18 cellular contexts compared by ENCODE assay signal in the genomic region with DNA sequence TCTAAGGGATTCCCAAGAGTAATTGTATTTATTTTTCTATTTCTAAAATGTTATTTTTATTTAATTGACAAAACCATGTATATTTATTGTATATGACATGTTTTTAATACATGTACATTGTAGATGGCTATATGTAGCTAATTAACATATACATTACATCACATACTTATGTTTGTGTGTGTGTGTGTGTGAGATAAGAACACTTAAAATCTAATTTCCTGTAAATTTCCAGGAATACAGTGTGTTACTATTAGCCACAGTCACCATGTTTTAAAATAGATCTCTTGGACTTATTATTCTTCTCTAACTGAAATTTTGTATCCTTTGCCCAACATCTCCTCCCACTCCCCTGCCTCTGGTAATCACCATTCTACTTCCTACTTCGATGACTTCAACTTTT.
DNase-seq lines count a peak whose midpoint lies in the region; ATAC-seq, FAIRE-seq and TF ChIP-seq lines count a peak whose summit lies in the region.
"Had no signal": no experiment of that assay in that cellular context is flagged by ENCODE, and none has a peak within 500 bp of the region (broad histone marks: within the 10 kb centered on the region; RNA-seq: fewer than 3 reads in every experiment).

No MANE protein-coding gene starts in this region.

- H3K4me3 ChIP-seq in HEK293 (ENCODE audit: low read depth, low read length) (no peak overlapping the region), K562 (no peak overlapping the region), mammary epithelial cell (replicated peaks in 1 of 3; ENCODE audit: insufficient read depth in 1 of 3, low read depth in 2 of 3, low read length in 3 of 3) (no peak overlapping the region)
- H3K4me3 ChIP-seq: A549, HAP-1 had no signal

- H3K9me3 ChIP-seq in HEK293 (ENCODE audit: control insufficient read depth, insufficient read depth, low read depth, low read length) (no peaks in the 10 kb centered on the region), K562 (replicated peaks; ENCODE audit: control insufficient read depth, insufficient read depth, low read depth, low read length) (no peaks in the 10 kb centered on the region), mammary epithelial cell (replicated peaks; ENCODE audit: insufficient read depth, low read length) (no peaks in the 10 kb centered on the region)
- H3K9me3 ChIP-seq: A549, BE2C, HAP-1 had no signal

- H3K79me2 ChIP-seq in K562 (ENCODE audit: control insufficient read depth, insufficient read depth, low read length) (no peaks in the 10 kb centered on the region), mammary epithelial cell (ENCODE audit: insufficient read depth, low read length) (no peaks in the 10 kb centered on the region)

- POLR2A ChIA-PET in HEK293 (lab: Yijun Ruan, JAX) = no interaction called here
- POLR2A ChIA-PET in K562 (lab: Yijun Ruan, JAX) = no interaction called here

- dilution Hi-C loops in mammary epithelial cell (cut with HindIII; ENCODE audit: low sequenced_read_pairs) = loop anchor here (25.0 kb wide), 1 partner anchor 300 kb away; no protein-coding TSS in a partner anchor

- TF ChIP-seq POLR2A in K562 (conservative IDR thresholded peaks at IDR 0.05) = no peak

- FAIRE-seq in K562 (lab: Jason Lieb, UNC) = no peak
- FAIRE-seq: A549, D721Med, GM19239 had no signal

- H3K4me1 ChIP-seq in HEK293 (ENCODE audit: control insufficient read depth, insufficient read depth, low read length) (no peaks in the 10 kb centered on the region), K562 (replicated peaks in 1 of 2; ENCODE audit: control insufficient read depth in 2 of 2, insufficient read depth in 2 of 2, low read length in 2 of 2) (peaks cover 7 to 18% of the 10 kb centered on the region in 2 experiments; a peak in 4 of 5 replicates), mammary epithelial cell (ENCODE audit: insufficient read depth, low read length) (no peaks in the 10 kb centered on the region)
- H3K4me1 ChIP-seq: A549, BE2C, HAP-1 had no signal

- H3K4me2 ChIP-seq in K562 (ENCODE audit: insufficient read depth, low read length) = no peak overlapping the region
- no peak overlapping the region for H3K4me2 ChIP-seq in mammary epithelial cell (ENCODE audit: insufficient read depth, low read depth, low read length)
- H3K4me2 ChIP-seq: A549 had no signal

- BruUV-seq in K562 (replicated peaks; lab: Mats Ljungman, UMichigan) (no TSS peak), mammary epithelial cell (replicated peaks; lab: Mats Ljungman, UMichigan) (no TSS peak)

- TF ChIP-seq RAD21 in K562 (CRISPR knock-in tag; conservative IDR thresholded peaks at IDR 0.05 in 1 of 2, IDR thresholded peaks at IDR 0.05 in 1 of 2) = no peak

- WGBS in K562 (ENCODE audit: insufficient coverage, low coverage, missing lambda C conversion rate) = 13% methylated on average over 1 of the region's 1 CpG
- WGBS in mammary epithelial cell (ENCODE audit: low coverage, missing lambda C conversion rate) = 71% methylated on average over 1 of the region's 1 CpG

- H3K9me1 ChIP-seq in K562 (ENCODE audit: control insufficient read depth, insufficient read depth, low read length) = no peaks in the 10 kb centered on the region

- no peak for TF ChIP-seq CTCF in HEK293 (tag by site-specific recombination; IDR thresholded peaks at IDR 0.05)
- no peak for TF ChIP-seq CTCF in K562 (IDR thresholded peaks at IDR 0.05 in 2 of 3, conservative IDR thresholded peaks at IDR 0.05 in 1 of 3; ENCODE audit: insufficient read depth in 2 of 3, low read depth in 1 of 3, low read length in 3 of 3)
- no peak for TF ChIP-seq CTCF in mammary epithelial cell (conservative IDR thresholded peaks at IDR 0.05 in 1 of 2, IDR thresholded peaks at IDR 0.05 in 1 of 2; ENCODE audit: extremely low read depth in 1 of 2, insufficient read depth in 1 of 2, low read depth in 1 of 2, low read length in 2 of 2)

- no peak overlapping the region for H3K9ac ChIP-seq in K562 (ENCODE audit: insufficient read depth in 1 of 2, low read depth in 2 of 2, low read length in 2 of 2)
- H3K9ac ChIP-seq in mammary epithelial cell (ENCODE audit: insufficient read depth, low read length) = no peak overlapping the region

- H4K20me1 ChIP-seq in K562 (replicated peaks; ENCODE audit: control insufficient read depth, insufficient read depth, low read length) = no peaks in the 10 kb centered on the region
- no peaks in the 10 kb centered on the region for H4K20me1 ChIP-seq in mammary epithelial cell (ENCODE audit: insufficient read depth, low read length)

- H3K27me3 ChIP-seq in K562 (ENCODE audit: control insufficient read depth in 2 of 2, insufficient read depth in 2 of 2, low read length in 2 of 2) = peaks cover 0 to 8% of the 10 kb centered on the region in 2 experiments; a peak in 1 of 5 replicates
- no peaks in the 10 kb centered on the region for H3K27me3 ChIP-seq in mammary epithelial cell (ENCODE audit: insufficient read depth, low read length)
- H3K27me3 ChIP-seq: BE2C had no signal

- TF ChIP-seq EP300 in K562 (IDR thresholded peaks at IDR 0.05; ENCODE audit: low read length) = peak; percentile 42; the same call in 1 of the 2 replicates

- CTCF ChIA-PET in HEK293 (lab: Yijun Ruan, JAX) (interaction anchor here (0.7 to 2.7 kb wide), 5 partner anchors 9 to 291 kb away, joined by 3 to 11 read pairs (median 4); no protein-coding TSS in a partner anchor), K562 (lab: Yijun Ruan, JAX; ENCODE audit: low intra/inter-chr PET ratio) (interaction anchor here (0.6 kb wide), 1 partner anchor 18 kb away, joined by 3 read pairs; no protein-coding TSS in a partner anchor), mammary epithelial cell (lab: Charles Lee; ENCODE audit: low non-redundant PET) (no interaction called here)

- intact Hi-C loops in K562 (cut with micrococcal nuclease) = no loop called here
- intact Hi-C loops in mammary epithelial cell (cut with micrococcal nuclease) = no loop called here

- H3K36me3 ChIP-seq in HEK293 (ENCODE audit: control insufficient read depth in 2 of 2, insufficient read depth in 1 of 2, low read length in 2 of 2) (no peaks in the 10 kb centered on the region), K562 (ENCODE audit: control insufficient read depth, insufficient read depth, low read length) (no peaks in the 10 kb centered on the region), mammary epithelial cell (ENCODE audit: insufficient read depth, low read length) (no peaks in the 10 kb centered on the region)
- H3K36me3 ChIP-seq: BE2C, HAP-1 had no signal

- ATAC-seq in K562 = peak; percentile 9; the same call in 1 of the 3 replicates
- ATAC-seq: A549; CD8-positive, alpha-beta T cell had no signal

- DNase-seq in CD1c-positive myeloid dendritic cell (ENCODE audit: extremely low spot score) = peak; percentile 55
- DNase-seq in OCI-M1 (lab: John Stamatoyannopoulos, UW) = peak; percentile 77
- DNase-seq in K562 (ENCODE audit: extremely low read depth in 1 of 4, low spot score in 3 of 4) = peak in 1 of 4 experiments; percentile 9
- DNase-seq in NCI-H146 (lab: John Stamatoyannopoulos, UW) = no peak
- no peak for DNase-seq in mammary epithelial cell
- DNase-seq: BE2C; CD8-positive, alpha-beta T cell; COR-L47; GF-D8; GOT3; HFFc6 had no signal

- in situ Hi-C loops in K562 (cut with MboI) (loop anchor here (5.0 kb wide), 1 partner anchor 110 kb away; no protein-coding TSS in a partner anchor), mammary epithelial cell (cut with MboI; ENCODE audit: low sequenced_read_pairs in 2 of 2) (loop anchor here in 1 of 2 donors (5.0 to 10.0 kb wide), 2 partner anchors 110 to 293 kb away; no protein-coding TSS in a partner anchor)

- peak overlapping the region; percentile 44 for H2AFZ ChIP-seq in K562 (ENCODE audit: low read depth, low read length)
- no peak overlapping the region for H2AFZ ChIP-seq in mammary epithelial cell (ENCODE audit: low read depth, low read length)

- H3K27ac ChIP-seq in HEK293 (ENCODE audit: extremely low read depth, low read depth, low read length) (no peak overlapping the region), K562 (ENCODE audit: extremely low read depth, low read depth, low read length) (peak overlapping the region; percentile 14; the same call in 1 of the 3 replicates), mammary epithelial cell (ENCODE audit: insufficient read depth, low read depth, low read length) (no peak overlapping the region)
- H3K27ac ChIP-seq: A549, C4-2B, HL-60 had no signal

TF ChIP-seq in HEK293, 187 proteins besides CTCF, POLR2A, EP300 and RAD21:
- TF ChIP-seq ATF2 (tag by site-specific recombination; IDR thresholded peaks at IDR 0.05; ENCODE audit: low read depth) (0 out of 2 replicates have a peak, but pooled peaks have one; percentile 2), RBAK (tag by site-specific recombination; IDR thresholded peaks at IDR 0.05) (no peak)

TF ChIP-seq in K562, 482 proteins besides CTCF, POLR2A, EP300 and RAD21 (continues in another document):
- TF ChIP-seq SMARCB1 (IDR thresholded peaks at IDR 0.05; ENCODE audit: insufficient read length, low read depth) (no peak), PTBP1 (IDR thresholded peaks at IDR 0.05; ENCODE audit: low read depth, low read length) (no peak), SMARCC2 (IDR thresholded peaks at IDR 0.05; ENCODE audit: low read depth) (0 out of 2 replicates have a peak, but pooled peaks have one; percentile 17), GABPB2 (CRISPR knock-in tag; conservative IDR thresholded peaks at IDR 0.05) (no peak)
- TF ChIP-seq, protein P1, sequence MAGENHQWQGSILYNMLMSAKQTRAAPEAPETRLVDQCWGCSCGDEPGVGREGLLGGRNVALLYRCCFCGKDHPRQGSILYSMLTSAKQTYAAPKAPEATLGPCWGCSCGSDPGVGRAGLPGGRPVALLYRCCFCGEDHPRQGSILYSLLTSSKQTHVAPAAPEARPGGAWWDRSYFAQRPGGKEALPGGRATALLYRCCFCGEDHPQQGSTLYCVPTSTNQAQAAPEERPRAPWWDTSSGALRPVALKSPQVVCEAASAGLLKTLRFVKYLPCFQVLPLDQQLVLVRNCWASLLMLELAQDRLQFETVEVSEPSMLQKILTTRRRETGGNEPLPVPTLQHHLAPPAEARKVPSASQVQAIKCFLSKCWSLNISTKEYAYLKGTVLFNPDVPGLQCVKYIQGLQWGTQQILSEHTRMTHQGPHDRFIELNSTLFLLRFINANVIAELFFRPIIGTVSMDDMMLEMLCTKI (IDR thresholded peaks at IDR 0.05; ENCODE audit: partially characterized antibody) = no peak

Comparison
In these comparisons a context has a peak if more than half of its experiments do, and no peak if none do; other contexts are left out.
1. DNase-seq: peak in CD1c-positive myeloid dendritic cell (single experiment) and OCI-M1 (single experiment); none in NCI-H146 (single experiment) and mammary epithelial cell (single experiment).